ENCODE assay signal across 24 cellular contexts in the genomic region with DNA sequence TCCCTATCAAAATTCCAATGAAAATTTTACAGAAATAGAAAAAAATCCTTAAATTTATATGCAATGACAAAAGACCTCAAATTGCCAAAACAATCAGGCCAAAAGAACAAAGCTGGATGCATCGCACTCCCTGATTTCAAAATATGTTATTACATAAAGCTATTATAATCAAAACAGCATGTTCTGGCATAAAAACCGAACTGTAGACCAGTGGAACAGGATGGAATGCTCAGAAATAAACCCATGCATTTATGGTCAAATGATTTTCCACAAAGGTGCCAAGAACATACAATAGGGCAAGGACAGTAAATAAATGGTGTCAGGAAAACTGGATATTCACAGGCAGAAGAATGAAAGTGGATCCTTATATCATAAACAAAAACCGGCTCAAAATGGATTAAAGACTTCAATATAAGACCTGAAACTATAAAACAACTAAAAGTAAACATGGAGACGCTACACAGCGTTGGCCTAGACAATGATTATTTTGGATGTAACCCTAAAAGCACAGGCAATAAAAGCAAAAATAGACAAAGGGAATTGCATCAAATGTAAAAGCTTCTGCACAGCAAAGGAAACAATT. TPM values are rescaled to one million over a fixed set of nuclear protein-coding genes. Genes with fewer than 3 reads are reported as not detected.
"Had no signal": no experiment of that assay in that cellular context is flagged by ENCODE, and none has a peak within 500 bp of the region (broad histone marks: within the 10 kb centered on the region; RNA-seq: fewer than 3 reads in every experiment).

No MANE protein-coding gene starts in this region.

- FAIRE-seq: TTC549 had no signal

- H3K36me3 ChIP-seq: suprapubic skin, transverse colon, vagina had no signal

- H3K27ac ChIP-seq: body of pancreas, suprapubic skin, transverse colon, vagina had no signal

- H3K4me3 ChIP-seq: body of pancreas, lung, suprapubic skin, transverse colon, vagina had no signal

- ATAC-seq: activated CD8-positive, alpha-beta T cell treated with anti-CD3 and anti-CD28 coated beads for 36 hours; body of pancreas; left colon; stimulated activated naive CD8-positive, alpha-beta T cell treated with anti-CD3 and anti-CD28 coated beads, Interleukin-15, Interleukin-2, amounts not matched to agents 100 U/mL and 50 U/mL, for 24 hours had no signal

- H3K4me1 ChIP-seq: body of pancreas, transverse colon, vagina had no signal

- H3K9me3 ChIP-seq: body of pancreas, suprapubic skin, transverse colon, vagina had no signal

- DNase-seq: activated B cell treated with CpG ODN at 0.5 μM for 24 hours; activated CD4-positive, alpha-beta T cell treated with anti-CD3 and anti-CD28 coated beads for 48 hours; activated CD8-positive, alpha-beta T cell treated with anti-CD3 and anti-CD28 coated beads for 36 hours; activated naive CD4-positive, alpha-beta T cell treated with Interleukin-2 at 50 U/mL for 16 hours; activated naive CD8-positive, alpha-beta T cell treated with anti-CD3 and anti-CD28 coated beads, Interleukin-2, amount 10 ng/mL, durations not matched to agents 7 days and 5 days; activated T-cell treated with anti-CD3 and anti-CD28 coated beads, Interleukin-2, amount 50 U/mL, for 1 hour; body of pancreas; caudate nucleus; endodermal cell; erythroblast; foreskin melanocyte; hypothalamus; islet precursor cell; left colon; midbrain; stimulated activated CD4-positive, alpha-beta T cell treated with anti-CD3 and anti-CD28 coated beads, Interleukin-2, amount 100 ng/mL, for 24 hours; stimulated activated naive CD8-positive, alpha-beta T cell treated with anti-CD3 and anti-CD28 coated beads, Interleukin-15, Interleukin-2, amounts not matched to agents 100 U/mL and 50 U/mL, for 24 hours; SW 1271; transverse colon had no signal

- H3K27me3 ChIP-seq: body of pancreas, suprapubic skin, transverse colon, vagina had no signal

RNA-seq across cellular contexts. Expression of gene USP50, which starts 22.6 kb away (rescaled TPM):
- total RNA-seq: activated CD8-positive, alpha-beta T cell treated with anti-CD3 and anti-CD28 coated beads for 36 hours; activated T-helper 2 cell treated with anti-CD3 and anti-CD28 coated beads, Interferon-gamma antibody, Interleukin-2, Interleukin-4, amounts not matched to agents 10 μg/mL and 5 μg/mL and 100 μg/mL, durations not matched to agents 14 hours and 24 hours and 36 hours; body of pancreas; left colon; transverse colon; vagina had no signal
- polyA plus RNA-seq: lung had no signal
